In genomic region chr1:189007824-189008223, GRCh38 we compare ENCODE assay signal across 11 cellular contexts.
"Had no signal": no experiment of that assay in that cellular context is flagged by ENCODE, and none has a peak within 500 bp of the region (broad histone marks: within the 10 kb centered on the region; RNA-seq: fewer than 3 reads in every experiment).

No MANE protein-coding gene starts in this region.

- DNase-seq: GM23248, GOT3, H7, HFFc6, Karpas-422, KBM-7 had no signal

- H3K36me3 ChIP-seq: HAP-1 had no signal

- H3K36me3 Mint-ChIP-seq: IgD-negative memory B cell had no signal

- H3K4me3 Mint-ChIP-seq: HFFc6, IgD-negative memory B cell had no signal

- ATAC-seq: HepG2 had no signal

- H3K4me1 ChIP-seq: HAP-1 had no signal

- H3K27ac Mint-ChIP-seq: HFFc6, IgD-negative memory B cell had no signal

- H3K4me3 ChIP-seq: GM23248, HAP-1 had no signal

- H3K27ac ChIP-seq: GM23248, HL-60, KMS-11 had no signal

- H3K27me3 Mint-ChIP-seq: IgD-negative memory B cell had no signal

- H3K9me3 ChIP-seq: HAP-1 had no signal

- H3K4me1 Mint-ChIP-seq: IgD-negative memory B cell had no signal
